ENCODE assay signal across 11 cellular contexts in genomic region chr2:10790228-10790973, GRCh38. TPM values are rescaled to one million over a fixed set of nuclear protein-coding genes. Genes with fewer than 3 reads are reported as not detected.
DNase-seq lines count a peak whose midpoint lies in the region; ATAC-seq and TF ChIP-seq lines count a peak whose summit lies in the region.
"Had no signal": no experiment of that assay in that cellular context is flagged by ENCODE, and none has a peak within 500 bp of the region (broad histone marks: within the 10 kb centered on the region; RNA-seq: fewer than 3 reads in every experiment).

No MANE protein-coding gene starts in this region.

- peaks cover 8% of the 10 kb centered on the region; the same call in 1 of the 2 replicates for H4K20me1 ChIP-seq in DND-41 (ENCODE audit: insufficient read depth, low read length)

- DNase-seq in DND-41 (no peak), NCI-H226 (no peak), progenitor cell of endocrine pancreas (ENCODE audit: low spot score, unreplicated experiment) (no peak), lower leg skin (ENCODE audit: low spot score in 2 of 2) (no peak), DMS153 treated with DMSO at 0.1 percent for 48 hours (lab: John Stamatoyannopoulos, UW; ENCODE audit: unreplicated experiment) (no peak)
- DNase-seq in effector memory CD8-positive, alpha-beta T cell: peak; percentile 23 to 35 (median 29)
- DNase-seq: amniotic stem cell, glutamatergic neuron, posterior cingulate gyrus had no signal

- H2AFZ ChIP-seq in DND-41 (ENCODE audit: low read depth, low read length): no peak overlapping the region

- H3K4me3 ChIP-seq in DND-41 (ENCODE audit: low read depth in 1 of 2, low read length in 2 of 2) (no peak overlapping the region), lower leg skin (ENCODE audit: low read depth, poor library complexity, severe bottlenecking) (no peak overlapping the region)

- peaks cover 25 to 27% of the 10 kb centered on the region in 2 donors for H3K4me1 Mint-ChIP-seq in effector memory CD8-positive, alpha-beta T cell (ENCODE audit: low read depth in 2 of 2)
- peaks cover 2% of the 10 kb centered on the region for H3K4me1 Mint-ChIP-seq in progenitor cell of endocrine pancreas (ENCODE audit: low read depth)

- TF ChIP-seq CTCF in DND-41 (IDR thresholded peaks at IDR 0.05; ENCODE audit: borderline replicate concordance, extremely low read depth, low read length, poor library complexity, severe bottlenecking) (no peak), progenitor cell of endocrine pancreas (IDR thresholded peaks at IDR 0.05; ENCODE audit: unreplicated experiment) (no peak), lower leg skin (IDR thresholded peaks at IDR 0.05) (no peak)

- H3K36me3 ChIP-seq in DND-41 (ENCODE audit: insufficient read depth, low read length): peaks cover 88% of the 10 kb centered on the region

- H3K27me3 ChIP-seq in DND-41 (ENCODE audit: insufficient read depth, low read length, poor library complexity): no peaks in the 10 kb centered on the region

- H3K4me1 ChIP-seq in DND-41 (ENCODE audit: insufficient read depth, low read length): no peaks in the 10 kb centered on the region

- intact Hi-C loops in lower leg skin (cut with DNase I; ENCODE audit: low total_unique reads): no loop called here

- no peaks in the 10 kb centered on the region for H3K9me3 Mint-ChIP-seq in effector memory CD8-positive, alpha-beta T cell
- H3K9me3 Mint-ChIP-seq in progenitor cell of endocrine pancreas (ENCODE audit: low read depth): no peaks in the 10 kb centered on the region

- no peak overlapping the region for H3K27ac ChIP-seq in DND-41 (ENCODE audit: low read length)

- ATAC-seq in DND-41 (ENCODE audit: insufficient read depth, low read depth) (peak; percentile 46; the same call in 2 of the 3 replicates), GM19438 (IDR thresholded peaks at IDR 0.05; ENCODE audit: low read depth, unreplicated experiment) (peak; percentile 93), HG03139 (IDR thresholded peaks at IDR 0.05; ENCODE audit: unreplicated experiment) (peak; percentile 81)
- ATAC-seq in effector memory CD8-positive, alpha-beta T cell (replicated peaks): peak; percentile 89

- H3K4me2 ChIP-seq in DND-41 (ENCODE audit: insufficient read depth, low read length): no peak overlapping the region

- WGBS in lower leg skin, 2 donors: 82 to 87% methylated on average over 6 of the region's 6 CpGs

- H3K9me3 ChIP-seq in DND-41 (ENCODE audit: insufficient read depth, low read length, severe bottlenecking): no peaks in the 10 kb centered on the region

- H3K36me3 Mint-ChIP-seq in effector memory CD8-positive, alpha-beta T cell (ENCODE audit: insufficient read depth): peaks cover 89% of the 10 kb centered on the region
- H3K36me3 Mint-ChIP-seq in progenitor cell of endocrine pancreas (ENCODE audit: insufficient read depth): peaks cover 48% of the 10 kb centered on the region

- no peak for TF ChIP-seq POLR2A in lower leg skin (IDR thresholded peaks at IDR 0.05)

- H3K27ac Mint-ChIP-seq in effector memory CD8-positive, alpha-beta T cell: peak overlapping the region; percentile 98
- H3K27ac Mint-ChIP-seq in progenitor cell of endocrine pancreas: no peak overlapping the region

- no peak overlapping the region for H3K9ac ChIP-seq in DND-41 (ENCODE audit: low read depth, low read length)

- peak overlapping the region; percentile 80 to 87 for H3K4me3 Mint-ChIP-seq in effector memory CD8-positive, alpha-beta T cell
- H3K4me3 Mint-ChIP-seq in progenitor cell of endocrine pancreas (ENCODE audit: low read depth): no peak overlapping the region

- H3K27me3 Mint-ChIP-seq in effector memory CD8-positive, alpha-beta T cell: no peaks in the 10 kb centered on the region
- no peaks in the 10 kb centered on the region for H3K27me3 Mint-ChIP-seq in progenitor cell of endocrine pancreas

- peaks cover under 1% of the 10 kb centered on the region; the same call in 1 of the 2 replicates for H3K79me2 ChIP-seq in DND-41 (ENCODE audit: insufficient read depth, low read length)

RNA-seq across cellular contexts. Expression of gene PDIA6, which starts 22.2 kb away (rescaled TPM):
- total RNA-seq in progenitor cell of endocrine pancreas (248 and 249 TPM in 2 replicates), lower leg skin (10 to 100 TPM; 50.5 to 97.7 (median 73.7) TPM)

Comparison
In these comparisons a context has a peak if more than half of its experiments do, and no peak if none do; other contexts are left out.
1. DNase-seq: peak in effector memory CD8-positive, alpha-beta T cell (3 of 3); none in DND-41 (single experiment), NCI-H226 (single experiment), progenitor cell of endocrine pancreas (single experiment), lower leg skin (0 of 2) and DMS153 treated with DMSO at 0.1 percent for 48 hours (single experiment).
2. Peak in every context shown above with its lines, with median percentiles within 50 percentile points of each other: ATAC-seq.